1 cellular context compared by ENCODE assay signal in the genomic region with DNA sequence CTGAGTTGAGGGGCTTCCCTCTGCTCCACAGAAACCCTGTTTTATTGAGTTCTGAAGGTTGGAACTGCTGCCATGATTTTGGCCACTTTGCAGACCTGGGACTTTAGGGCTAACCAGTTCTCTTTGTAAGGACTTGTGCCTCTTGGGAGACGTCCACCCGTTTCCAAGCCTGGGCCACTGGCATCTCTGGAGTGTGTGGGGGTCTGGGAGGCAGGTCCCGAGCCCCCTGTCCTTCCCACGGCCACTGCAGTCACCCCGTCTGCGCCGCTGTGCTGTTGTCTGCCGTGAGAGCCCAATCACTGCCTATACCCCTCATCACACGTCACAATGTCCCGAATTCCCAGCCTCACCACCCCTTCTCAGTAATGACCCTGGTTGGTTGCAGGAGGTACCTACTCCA.
TF ChIP-seq lines count a peak whose summit lies in the region.

No MANE protein-coding gene starts in this region.

TF ChIP-seq in HepG2, 621 proteins besides CTCF, POLR2A, EP300 and RAD21:
- 0 out of 2 replicates have a peak, but pooled peaks have one; percentile 63 for TF ChIP-seq PAF1 (CRISPR knock-in tag; IDR thresholded peaks at IDR 0.05)
- TF ChIP-seq ZNF850 (CRISPR knock-in tag; conservative IDR thresholded peaks at IDR 0.05): no peak
